Comparison of ENCODE assay signal across 12 cellular contexts in genomic region chr18:50279752-50280151, GRCh38. TPM values are rescaled to one million over a fixed set of nuclear protein-coding genes. Genes with fewer than 3 reads are reported as not detected.
A peak's percentile ranks its signal among the peaks of the same experiment; 100 is the strongest.
DNase-seq lines count a peak whose midpoint lies in the region; ATAC-seq lines count a peak whose summit lies in the region.
"Had no signal": no experiment of that assay in that cellular context is flagged by ENCODE, and none has a peak within 500 bp of the region (broad histone marks: within the 10 kb centered on the region; RNA-seq: fewer than 3 reads in every experiment).

No MANE protein-coding gene starts in this region.

- no peaks in the 10 kb centered on the region for H3K27me3 Mint-ChIP-seq in activated T-cell treated with anti-CD3 and anti-CD28 coated beads, Interleukin-2, amount 50 U/mL, for 4 hours (ENCODE audit: low read depth)
- H3K27me3 Mint-ChIP-seq in activated CD8-positive, alpha-beta T cell treated with anti-CD3 and anti-CD28 coated beads, Interleukin-2, amount 10 ng/mL, durations not matched to agents 7 days and 5 days (ENCODE audit: low read depth) = no peaks in the 10 kb centered on the region
- no peaks in the 10 kb centered on the region for H3K27me3 Mint-ChIP-seq in stimulated activated naive CD8-positive, alpha-beta T cell treated with anti-CD3 and anti-CD28 coated beads, Interleukin-15, amount 100 ng/mL, for 72 hours

- no peaks in the 10 kb centered on the region for H3K9me3 Mint-ChIP-seq in activated T-cell treated with anti-CD3 and anti-CD28 coated beads, Interleukin-2, amount 50 U/mL, for 4 hours
- no peaks in the 10 kb centered on the region for H3K9me3 Mint-ChIP-seq in activated CD8-positive, alpha-beta T cell treated with anti-CD3 and anti-CD28 coated beads, Interleukin-2, amount 10 ng/mL, durations not matched to agents 7 days and 5 days (ENCODE audit: insufficient read depth)
- no peaks in the 10 kb centered on the region for H3K9me3 Mint-ChIP-seq in stimulated activated naive CD8-positive, alpha-beta T cell treated with anti-CD3 and anti-CD28 coated beads, Interleukin-15, amount 100 ng/mL, for 72 hours

- peak overlapping the region; percentile 100 for H3K4me3 ChIP-seq in iPS-15b (ENCODE audit: low read depth, low read length)

- no peaks in the 10 kb centered on the region for H3K27me3 ChIP-seq in iPS-15b (ENCODE audit: control insufficient read depth, insufficient read depth, low read length)
- H3K27me3 ChIP-seq: adrenal gland had no signal

- POLR2A ChIA-PET in activated CD8-positive, alpha-beta T cell treated with anti-CD3 and anti-CD28 coated beads, Interleukin-2, amount 10 ng/mL, durations not matched to agents 7 days and 5 days (lab: Charles Lee) = no interaction called here

- peaks cover 54% of the 10 kb centered on the region for H3K36me3 Mint-ChIP-seq in activated T-cell treated with anti-CD3 and anti-CD28 coated beads, Interleukin-2, amount 50 U/mL, for 4 hours (ENCODE audit: insufficient read depth)
- H3K36me3 Mint-ChIP-seq in activated CD8-positive, alpha-beta T cell treated with anti-CD3 and anti-CD28 coated beads, Interleukin-2, amount 10 ng/mL, durations not matched to agents 7 days and 5 days (ENCODE audit: low read depth) = peaks cover 80% of the 10 kb centered on the region

- no peak for ATAC-seq in activated T-cell treated with anti-CD3 and anti-CD28 coated beads, Interleukin-2, amount 50 U/mL, for 4 hours
- ATAC-seq in activated CD8-positive, alpha-beta T cell treated with anti-CD3 and anti-CD28 coated beads, Interleukin-2, amount 10 ng/mL, durations not matched to agents 7 days and 5 days = no peak
- no peak for ATAC-seq in stimulated activated naive CD8-positive, alpha-beta T cell treated with anti-CD3 and anti-CD28 coated beads, Interleukin-15, amount 100 ng/mL, for 72 hours
- ATAC-seq in GM18909 (IDR thresholded peaks at IDR 0.05; ENCODE audit: poor library complexity, unreplicated experiment) (no peak), HG03354 (IDR thresholded peaks at IDR 0.05; ENCODE audit: poor library complexity, severe bottlenecking, unreplicated experiment) (no peak)

- H3K9ac ChIP-seq in iPS-15b (ENCODE audit: low read depth, low read length) = no peak overlapping the region

- peaks cover 5% of the 10 kb centered on the region for H3K4me1 ChIP-seq in iPS-15b (ENCODE audit: control insufficient read depth, insufficient read depth, low read length)

- no peak overlapping the region for H3K27ac Mint-ChIP-seq in activated CD8-positive, alpha-beta T cell treated with anti-CD3 and anti-CD28 coated beads, Interleukin-2, amount 10 ng/mL, durations not matched to agents 7 days and 5 days
- peak overlapping the region in 1 of 2 donors; percentile 71 for H3K27ac Mint-ChIP-seq in stimulated activated naive CD8-positive, alpha-beta T cell treated with anti-CD3 and anti-CD28 coated beads, Interleukin-15, amount 100 ng/mL, for 72 hours

- peaks cover 41% of the 10 kb centered on the region for H3K36me3 ChIP-seq in iPS-15b (ENCODE audit: control insufficient read depth, insufficient read depth, low read length)

- CTCF ChIA-PET in activated CD8-positive, alpha-beta T cell treated with anti-CD3 and anti-CD28 coated beads, Interleukin-2, amount 10 ng/mL, durations not matched to agents 7 days and 5 days (lab: Charles Lee) = interaction anchor here (1.2 kb wide), 1 partner anchor 18 kb away, joined by 3 read pairs; no protein-coding TSS in a partner anchor

- DNase-seq in activated T-cell treated with anti-CD3 and anti-CD28 coated beads, Interleukin-2, amount 50 U/mL, for 4 hours = no peak
- no peak for DNase-seq in activated T-cell treated with anti-CD3 and anti-CD28 coated beads, Interleukin-2, amount 50 U/mL, for 48 hours
- no peak for DNase-seq in activated CD8-positive, alpha-beta T cell treated with anti-CD3 and anti-CD28 coated beads, Interleukin-2, amount 10 ng/mL, durations not matched to agents 7 days and 5 days
- DNase-seq in stimulated activated naive CD8-positive, alpha-beta T cell treated with anti-CD3 and anti-CD28 coated beads, Interleukin-15, amount 100 ng/mL, for 72 hours = no peak
- no peak for DNase-seq in GOT3 (lab: John Stamatoyannopoulos, UW)
- DNase-seq: adrenal gland, C1 segment of cervical spinal cord, NCI-H1092 treated with DMSO at 0.1 percent for 48 hours, SHP77 treated with DMSO at 0.1 percent for 48 hours had no signal

- H3K9me3 ChIP-seq in iPS-15b (ENCODE audit: control insufficient read depth, insufficient read depth, low read length) = no peaks in the 10 kb centered on the region
- H3K9me3 ChIP-seq: adrenal gland had no signal

- peaks cover 32% of the 10 kb centered on the region for H3K4me1 Mint-ChIP-seq in activated T-cell treated with anti-CD3 and anti-CD28 coated beads, Interleukin-2, amount 50 U/mL, for 4 hours (ENCODE audit: low read depth)
- peaks cover 51% of the 10 kb centered on the region for H3K4me1 Mint-ChIP-seq in activated CD8-positive, alpha-beta T cell treated with anti-CD3 and anti-CD28 coated beads, Interleukin-2, amount 10 ng/mL, durations not matched to agents 7 days and 5 days (ENCODE audit: low read depth)
- H3K4me1 Mint-ChIP-seq in stimulated activated naive CD8-positive, alpha-beta T cell treated with anti-CD3 and anti-CD28 coated beads, Interleukin-15, amount 100 ng/mL, for 72 hours = peaks cover 47% of the 10 kb centered on the region

- peak overlapping the region; percentile 99 for H3K4me3 Mint-ChIP-seq in activated T-cell treated with anti-CD3 and anti-CD28 coated beads, Interleukin-2, amount 50 U/mL, for 4 hours
- peak overlapping the region; percentile 96 for H3K4me3 Mint-ChIP-seq in activated CD8-positive, alpha-beta T cell treated with anti-CD3 and anti-CD28 coated beads, Interleukin-2, amount 10 ng/mL, durations not matched to agents 7 days and 5 days
- H3K4me3 Mint-ChIP-seq in stimulated activated naive CD8-positive, alpha-beta T cell treated with anti-CD3 and anti-CD28 coated beads, Interleukin-15, amount 100 ng/mL, for 72 hours = peak overlapping the region; percentile 94 to 99

RNA-seq across cellular contexts. Expression of gene MBD1, which starts 1.6 kb away (rescaled TPM):
- total RNA-seq in activated T-cell treated with anti-CD3 and anti-CD28 coated beads, Interleukin-2, amount 50 U/mL, for 4 hours = 100 to 1,000 TPM; 103 to 113 (median 104) TPM
- 100 to 1,000 TPM in 1 of 2 experiments, 10 to 100 TPM in 1; 97.3 to 101 TPM for total RNA-seq in activated CD8-positive, alpha-beta T cell treated with anti-CD3 and anti-CD28 coated beads, Interleukin-2, amount 10 ng/mL, durations not matched to agents 7 days and 5 days

RNA-seq across cellular contexts. Expression of gene CXXC1, which starts 7.7 kb away (rescaled TPM):
- 100 to 1,000 TPM; 132 to 147 (median 145) TPM for total RNA-seq in activated T-cell treated with anti-CD3 and anti-CD28 coated beads, Interleukin-2, amount 50 U/mL, for 4 hours
- 100 to 1,000 TPM; 136 to 158 TPM for total RNA-seq in activated CD8-positive, alpha-beta T cell treated with anti-CD3 and anti-CD28 coated beads, Interleukin-2, amount 10 ng/mL, durations not matched to agents 7 days and 5 days

RNA-seq across cellular contexts. Expression of gene CFAP53, which starts 13.5 kb away (rescaled TPM):
- under 1 TPM; 0.14 to 0.40 (median 0.28) TPM for total RNA-seq in activated T-cell treated with anti-CD3 and anti-CD28 coated beads, Interleukin-2, amount 50 U/mL, for 4 hours
- under 1 TPM; 0.21 to 0.29 TPM for total RNA-seq in activated CD8-positive, alpha-beta T cell treated with anti-CD3 and anti-CD28 coated beads, Interleukin-2, amount 10 ng/mL, durations not matched to agents 7 days and 5 days
